24 cellular contexts compared by ENCODE assay signal in genomic region chr6:42179261-42179955, GRCh38. TPM values are rescaled to one million over a fixed set of nuclear protein-coding genes. Genes with fewer than 3 reads are reported as not detected.
"Had no signal": no experiment of that assay in that cellular context is flagged by ENCODE, and none has a peak within 500 bp of the region (broad histone marks: within the 10 kb centered on the region; RNA-seq: fewer than 3 reads in every experiment).

No MANE protein-coding gene starts in this region.

- H3K9me3 Mint-ChIP-seq: activated naive CD4-positive, alpha-beta T cell treated with anti-CD3 and anti-CD28 coated beads, Interleukin-2, amount 50 U/mL, for 72 hours; brain; immature natural killer cell had no signal

- H3K27me3 ChIP-seq: pancreas, right atrium auricular region, thyroid gland had no signal

- H3K4me3 Mint-ChIP-seq: immature natural killer cell had no signal

- H3K36me3 ChIP-seq: heart left ventricle, left lung, neutrophil, pancreas, right atrium auricular region, thyroid gland, WERI-Rb-1 had no signal

- H3K36me3 Mint-ChIP-seq: activated naive CD4-positive, alpha-beta T cell treated with anti-CD3 and anti-CD28 coated beads, Interleukin-2, amount 50 U/mL, for 72 hours; brain; immature natural killer cell; naive thymus-derived CD4-positive, alpha-beta T cell had no signal

- H3K4me1 ChIP-seq: pancreas, psoas muscle, right atrium auricular region, thyroid gland had no signal

- ATAC-seq: left lung; naive thymus-derived CD4-positive, alpha-beta T cell; pancreas; psoas muscle had no signal

- H3K4me1 Mint-ChIP-seq: immature natural killer cell had no signal

- H3K27ac ChIP-seq: heart left ventricle, left lung, neutrophil, pancreas, psoas muscle, right atrium auricular region, thyroid gland, WERI-Rb-1 had no signal

- DNase-seq: activated CD4-positive, alpha-beta T cell treated with anti-CD3 and anti-CD28 coated beads for 1 hour; activated T-cell treated with anti-CD3 and anti-CD28 coated beads, Interleukin-2, amount 50 U/mL, for 1 hour; immature natural killer cell; kidney glomerular epithelial cell; left lung; naive thymus-derived CD4-positive, alpha-beta T cell; pancreas; psoas muscle; stimulated activated CD4-positive, alpha-beta T cell treated with anti-CD3 and anti-CD28 coated beads, Interleukin-12 subunit alpha, Interleukin-12 subunit beta, amount 100 ng/mL, for 4 hours; thyroid gland; WERI-Rb-1 had no signal

- H3K9me3 ChIP-seq: heart left ventricle, left lung, neutrophil, pancreas, psoas muscle, right atrium auricular region, thyroid gland had no signal

- H3K27ac Mint-ChIP-seq: activated naive CD4-positive, alpha-beta T cell treated with anti-CD3 and anti-CD28 coated beads, Interleukin-2, amount 50 U/mL, for 72 hours; immature natural killer cell; naive thymus-derived CD4-positive, alpha-beta T cell had no signal

- H3K4me3 ChIP-seq: heart left ventricle, left lung, pancreas, psoas muscle, right atrium auricular region, thyroid gland had no signal

- FAIRE-seq: endometrium, pancreas, TTC549 had no signal

RNA-seq across cellular contexts. Expression of gene GUCA1A, which starts 6.2 kb away (rescaled TPM):
- total RNA-seq: aorta; cardiac septum; chondrocyte; fibroblast of villous mesenchyme; lung microvascular endothelial cell; naive thymus-derived CD4-positive, alpha-beta T cell; psoas muscle; right atrium auricular region; subcutaneous adipose tissue; thyroid gland had no signal
- polyA plus RNA-seq: aorta; heart left ventricle; immature natural killer cell; naive thymus-derived CD4-positive, alpha-beta T cell; pancreas; psoas muscle had no signal

RNA-seq across cellular contexts. Expression of gene GUCA1B, which starts 15.3 kb away (rescaled TPM):
- total RNA-seq: fibroblast of villous mesenchyme had no signal

RNA-seq across cellular contexts. Expression of gene C6orf132, which starts 37.0 kb away (rescaled TPM):
- polyA plus RNA-seq: naive thymus-derived CD4-positive, alpha-beta T cell had no signal
